Comparison of ENCODE assay signal across 1 cellular context in the genomic region with DNA sequence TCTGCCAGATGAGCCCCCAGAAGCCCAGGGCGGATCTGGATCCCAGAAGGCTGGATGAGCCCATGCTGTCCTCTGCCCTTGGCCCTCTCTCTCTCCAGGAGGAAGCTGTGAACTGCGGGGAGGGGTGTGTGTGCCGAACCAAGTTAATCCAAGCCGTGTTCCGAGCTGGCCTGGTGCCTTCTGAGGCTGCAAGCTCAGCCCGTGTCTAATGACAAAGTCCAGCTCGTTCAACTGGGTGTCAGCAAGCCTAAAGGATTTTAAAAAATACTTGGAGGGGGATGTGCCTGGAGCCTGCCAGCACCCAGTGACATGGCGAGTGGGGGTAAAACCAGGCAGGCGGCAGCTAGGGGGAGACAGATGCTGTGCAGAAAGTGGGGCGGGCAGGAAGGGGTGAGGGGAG.
TF ChIP-seq lines count a peak whose summit lies in the region.

No MANE protein-coding gene starts in this region.

TF ChIP-seq in GM23338, 12 proteins besides CTCF, POLR2A, EP300 and RAD21 (continued from another document):
- TF ChIP-seq, protein P1, sequence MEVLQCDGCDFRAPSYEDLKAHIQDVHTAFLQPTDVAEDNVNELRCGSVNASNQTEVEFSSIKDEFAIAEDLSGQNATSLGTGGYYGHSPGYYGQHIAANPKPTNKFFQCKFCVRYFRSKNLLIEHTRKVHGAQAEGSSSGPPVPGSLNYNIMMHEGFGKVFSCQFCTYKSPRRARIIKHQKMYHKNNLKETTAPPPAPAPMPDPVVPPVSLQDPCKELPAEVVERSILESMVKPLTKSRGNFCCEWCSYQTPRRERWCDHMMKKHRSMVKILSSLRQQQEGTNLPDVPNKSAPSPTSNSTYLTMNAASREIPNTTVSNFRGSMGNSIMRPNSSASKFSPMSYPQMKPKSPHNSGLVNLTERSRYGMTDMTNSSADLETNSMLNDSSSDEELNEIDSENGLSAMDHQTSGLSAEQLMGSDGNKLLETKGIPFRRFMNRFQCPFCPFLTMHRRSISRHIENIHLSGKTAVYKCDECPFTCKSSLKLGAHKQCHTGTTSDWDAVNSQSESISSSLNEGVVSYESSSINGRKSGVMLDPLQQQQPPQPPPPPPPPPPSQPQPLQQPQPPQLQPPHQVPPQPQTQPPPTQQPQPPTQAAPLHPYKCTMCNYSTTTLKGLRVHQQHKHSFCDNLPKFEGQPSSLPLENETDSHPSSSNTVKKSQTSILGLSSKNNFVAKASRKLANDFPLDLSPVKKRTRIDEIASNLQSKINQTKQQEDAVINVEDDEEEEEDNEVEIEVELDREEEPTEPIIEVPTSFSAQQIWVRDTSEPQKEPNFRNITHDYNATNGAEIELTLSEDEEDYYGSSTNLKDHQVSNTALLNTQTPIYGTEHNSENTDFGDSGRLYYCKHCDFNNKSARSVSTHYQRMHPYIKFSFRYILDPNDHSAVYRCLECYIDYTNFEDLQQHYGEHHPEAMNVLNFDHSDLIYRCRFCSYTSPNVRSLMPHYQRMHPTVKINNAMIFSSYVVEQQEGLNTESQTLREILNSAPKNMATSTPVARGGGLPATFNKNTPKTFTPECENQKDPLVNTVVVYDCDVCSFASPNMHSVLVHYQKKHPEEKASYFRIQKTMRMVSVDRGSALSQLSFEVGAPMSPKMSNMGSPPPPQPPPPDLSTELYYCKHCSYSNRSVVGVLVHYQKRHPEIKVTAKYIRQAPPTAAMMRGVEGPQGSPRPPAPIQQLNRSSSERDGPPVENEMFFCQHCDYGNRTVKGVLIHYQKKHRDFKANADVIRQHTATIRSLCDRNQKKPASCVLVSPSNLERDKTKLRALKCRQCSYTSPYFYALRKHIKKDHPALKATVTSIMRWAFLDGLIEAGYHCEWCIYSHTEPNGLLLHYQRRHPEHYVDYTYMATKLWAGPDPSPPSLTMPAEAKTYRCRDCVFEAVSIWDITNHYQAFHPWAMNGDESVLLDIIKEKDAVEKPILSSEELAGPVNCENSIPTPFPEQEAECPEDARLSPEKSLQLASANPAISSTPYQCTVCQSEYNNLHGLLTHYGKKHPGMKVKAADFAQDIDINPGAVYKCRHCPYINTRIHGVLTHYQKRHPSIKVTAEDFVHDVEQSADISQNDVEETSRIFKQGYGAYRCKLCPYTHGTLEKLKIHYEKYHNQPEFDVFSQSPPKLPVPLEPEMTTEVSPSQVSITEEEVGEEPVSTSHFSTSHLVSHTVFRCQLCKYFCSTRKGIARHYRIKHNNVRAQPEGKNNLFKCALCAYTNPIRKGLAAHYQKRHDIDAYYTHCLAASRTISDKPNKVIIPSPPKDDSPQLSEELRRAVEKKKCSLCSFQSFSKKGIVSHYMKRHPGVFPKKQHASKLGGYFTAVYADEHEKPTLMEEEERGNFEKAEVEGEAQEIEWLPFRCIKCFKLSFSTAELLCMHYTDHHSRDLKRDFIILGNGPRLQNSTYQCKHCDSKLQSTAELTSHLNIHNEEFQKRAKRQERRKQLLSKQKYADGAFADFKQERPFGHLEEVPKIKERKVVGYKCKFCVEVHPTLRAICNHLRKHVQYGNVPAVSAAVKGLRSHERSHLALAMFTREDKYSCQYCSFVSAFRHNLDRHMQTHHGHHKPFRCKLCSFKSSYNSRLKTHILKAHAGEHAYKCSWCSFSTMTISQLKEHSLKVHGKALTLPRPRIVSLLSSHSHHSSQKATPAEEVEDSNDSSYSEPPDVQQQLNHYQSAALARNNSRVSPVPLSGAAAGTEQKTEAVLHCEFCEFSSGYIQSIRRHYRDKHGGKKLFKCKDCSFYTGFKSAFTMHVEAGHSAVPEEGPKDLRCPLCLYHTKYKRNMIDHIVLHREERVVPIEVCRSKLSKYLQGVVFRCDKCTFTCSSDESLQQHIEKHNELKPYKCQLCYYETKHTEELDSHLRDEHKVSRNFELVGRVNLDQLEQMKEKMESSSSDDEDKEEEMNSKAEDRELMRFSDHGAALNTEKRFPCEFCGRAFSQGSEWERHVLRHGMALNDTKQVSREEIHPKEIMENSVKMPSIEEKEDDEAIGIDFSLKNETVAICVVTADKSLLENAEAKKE (CRISPR knock-in tag; IDR thresholded peaks at IDR 0.05): no peak
- TF ChIP-seq, protein P2, sequence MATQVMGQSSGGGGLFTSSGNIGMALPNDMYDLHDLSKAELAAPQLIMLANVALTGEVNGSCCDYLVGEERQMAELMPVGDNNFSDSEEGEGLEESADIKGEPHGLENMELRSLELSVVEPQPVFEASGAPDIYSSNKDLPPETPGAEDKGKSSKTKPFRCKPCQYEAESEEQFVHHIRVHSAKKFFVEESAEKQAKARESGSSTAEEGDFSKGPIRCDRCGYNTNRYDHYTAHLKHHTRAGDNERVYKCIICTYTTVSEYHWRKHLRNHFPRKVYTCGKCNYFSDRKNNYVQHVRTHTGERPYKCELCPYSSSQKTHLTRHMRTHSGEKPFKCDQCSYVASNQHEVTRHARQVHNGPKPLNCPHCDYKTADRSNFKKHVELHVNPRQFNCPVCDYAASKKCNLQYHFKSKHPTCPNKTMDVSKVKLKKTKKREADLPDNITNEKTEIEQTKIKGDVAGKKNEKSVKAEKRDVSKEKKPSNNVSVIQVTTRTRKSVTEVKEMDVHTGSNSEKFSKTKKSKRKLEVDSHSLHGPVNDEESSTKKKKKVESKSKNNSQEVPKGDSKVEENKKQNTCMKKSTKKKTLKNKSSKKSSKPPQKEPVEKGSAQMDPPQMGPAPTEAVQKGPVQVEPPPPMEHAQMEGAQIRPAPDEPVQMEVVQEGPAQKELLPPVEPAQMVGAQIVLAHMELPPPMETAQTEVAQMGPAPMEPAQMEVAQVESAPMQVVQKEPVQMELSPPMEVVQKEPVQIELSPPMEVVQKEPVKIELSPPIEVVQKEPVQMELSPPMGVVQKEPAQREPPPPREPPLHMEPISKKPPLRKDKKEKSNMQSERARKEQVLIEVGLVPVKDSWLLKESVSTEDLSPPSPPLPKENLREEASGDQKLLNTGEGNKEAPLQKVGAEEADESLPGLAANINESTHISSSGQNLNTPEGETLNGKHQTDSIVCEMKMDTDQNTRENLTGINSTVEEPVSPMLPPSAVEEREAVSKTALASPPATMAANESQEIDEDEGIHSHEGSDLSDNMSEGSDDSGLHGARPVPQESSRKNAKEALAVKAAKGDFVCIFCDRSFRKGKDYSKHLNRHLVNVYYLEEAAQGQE (IDR thresholded peaks at IDR 0.05; ENCODE audit: unreplicated experiment): no peak
- TF ChIP-seq ZNF331 (CRISPR knock-in tag; IDR thresholded peaks at IDR 0.05; ENCODE audit: low read depth) (no peak), NANOG (IDR thresholded peaks at IDR 0.05; ENCODE audit: borderline replicate concordance) (no peak), EZH2 (IDR thresholded peaks at IDR 0.05; ENCODE audit: low read depth, unreplicated experiment) (no peak), POLR2AphosphoS5 (IDR thresholded peaks at IDR 0.05; ENCODE audit: low read depth) (no peak)
